Comparison of ENCODE assay signal across 10 cellular contexts in genomic region chr11:3231851-3232744, GRCh38. TPM values are rescaled to one million over a fixed set of nuclear protein-coding genes. Genes with fewer than 3 reads are reported as not detected.
DNase-seq lines count a peak whose midpoint lies in the region; ATAC-seq and TF ChIP-seq lines count a peak whose summit lies in the region.
"Had no signal": no experiment of that assay in that cellular context is flagged by ENCODE, and none has a peak within 500 bp of the region (broad histone marks: within the 10 kb centered on the region; RNA-seq: fewer than 3 reads in every experiment).

MRGPRE (minus strand) TSS chr11:3232417; CDS start chr11:3228799, 3,618 bp downstream.

- H3K4me2 ChIP-seq in GM23338 = no peak within 1 kb of the TSS
- H3K4me2 ChIP-seq in Karpas-422 (ENCODE audit: low read depth, low read length, poor library complexity, severe bottlenecking) = no peak within 1 kb of the TSS

- no peak within 1 kb of the TSS; the same call in 2 of the 3 replicates for H3K4me3 Mint-ChIP-seq in GM23338

- H3K36me3 ChIP-seq in GM23338 (ENCODE audit: insufficient read depth) (no peaks in the 10 kb centered on the region), Karpas-422 (ENCODE audit: insufficient read depth, low read length) (no peaks in the 10 kb centered on the region)
- H3K36me3 ChIP-seq: prostate gland had no signal

- H3K9me3 ChIP-seq in Karpas-422 (ENCODE audit: low read length) = no peaks in the 10 kb centered on the region
- H3K9me3 ChIP-seq: prostate gland had no signal

- no peak within 1 kb of the TSS for H3K27ac Mint-ChIP-seq in GM23338

- H3K4me1 ChIP-seq in GM23338 (ENCODE audit: insufficient read depth) (peaks cover 4% of the 10 kb centered on the region), Karpas-422 (ENCODE audit: low read length) (no peaks in the 10 kb centered on the region)
- H3K4me1 ChIP-seq: prostate gland had no signal

- no peaks in the 10 kb centered on the region for H3F3A ChIP-seq in GM23338 (replicated peaks; ENCODE audit: low read depth)

- no peak for TF ChIP-seq CTCF in GM23338 (conservative IDR thresholded peaks at IDR 0.05; ENCODE audit: low read depth in 2 of 2)

- H2AFZ ChIP-seq in GM23338 = peak within 1 kb of the TSS; percentile 94
- H2AFZ ChIP-seq in Karpas-422 (ENCODE audit: low read length) = no peak within 1 kb of the TSS

- H3K9me2 ChIP-seq in GM23338 (ENCODE audit: insufficient read depth) = 0 out of 2 replicates have a peak, but pooled peaks cover 3% of the 10 kb centered on the region
- no peaks in the 10 kb centered on the region for H3K9me2 ChIP-seq in Karpas-422 (replicated peaks; ENCODE audit: insufficient read depth, low read length)

- H3K4me1 Mint-ChIP-seq in GM23338 = peaks cover 2% of the 10 kb centered on the region; the same call in 2 of the 3 replicates

- H3K79me2 ChIP-seq in GM23338 (replicated peaks; ENCODE audit: insufficient read depth) (no peaks in the 10 kb centered on the region), Karpas-422 (ENCODE audit: low read length) (no peaks in the 10 kb centered on the region)

- DNase-seq in GM23338 (ENCODE audit: low spot score) (peak; percentile 34), NCI-H774 (lab: John Stamatoyannopoulos, UW) (peak; percentile 4), left cardiac atrium (no peak), stromal cell of bone marrow (ENCODE audit: low read depth) (peak; percentile 7), Karpas-422 (no peak), LoVo (ENCODE audit: low spot score) (no peak)
- no peak for DNase-seq in effector CD4-positive, alpha-beta T cell
- no peak for DNase-seq in activated effector memory CD4-positive, alpha-beta T cell treated with anti-CD3 and anti-CD28 coated beads, Interleukin-2, amount 50 U/mL, for 16 hours
- DNase-seq: activated CD4-positive, alpha-beta T cell treated with anti-CD3 and anti-CD28 coated beads, Interleukin-2, amount 50 U/mL, for 48 hours had no signal

- H3K36me3 Mint-ChIP-seq in GM23338 (ENCODE audit: low read depth) = no peaks in the 10 kb centered on the region

- intact Hi-C loops in left cardiac atrium (cut with DNase I) = no loop called here

- H4K20me1 ChIP-seq in GM23338 (replicated peaks; ENCODE audit: insufficient read depth) (no peaks in the 10 kb centered on the region), Karpas-422 (ENCODE audit: insufficient read depth, low read depth, low read length) (no peaks in the 10 kb centered on the region)

- ATAC-seq in GM23338 (peak; percentile 57), left cardiac atrium (peak; percentile 35 to 60)

- no peak within 1 kb of the TSS for H3K9ac ChIP-seq in Karpas-422 (ENCODE audit: low read length)

- H3K27ac ChIP-seq in GM23338 (ENCODE audit: low read depth) (no peak within 1 kb of the TSS), Karpas-422 (ENCODE audit: low read length) (no peak within 1 kb of the TSS)
- H3K27ac ChIP-seq: prostate gland had no signal

- H3K4me3 ChIP-seq in GM23338 (no peak within 1 kb of the TSS), Karpas-422 (ENCODE audit: low read length) (no peak within 1 kb of the TSS)

- H3K27me3 ChIP-seq in GM23338 (ENCODE audit: insufficient read depth) (no peaks in the 10 kb centered on the region), Karpas-422 (ENCODE audit: low read length) (no peaks in the 10 kb centered on the region)

- H3K9me3 Mint-ChIP-seq in GM23338 = no peaks in the 10 kb centered on the region; the same call in 2 of the 3 replicates

- H3K27me3 Mint-ChIP-seq in GM23338 (ENCODE audit: insufficient read depth, low read depth, poor library complexity) = peaks cover 6% of the 10 kb centered on the region

TF ChIP-seq in GM23338, 12 proteins besides CTCF, POLR2A, EP300 and RAD21:
- TF ChIP-seq POLR2AphosphoS5 (IDR thresholded peaks at IDR 0.05; ENCODE audit: low read depth) (no peak), CREB1 (CRISPR knock-in tag; IDR thresholded peaks at IDR 0.05; ENCODE audit: low read depth) (no peak), ETS1 (IDR thresholded peaks at IDR 0.05) (no peak), NANOG (IDR thresholded peaks at IDR 0.05; ENCODE audit: borderline replicate concordance) (no peak), STAT1 (IDR thresholded peaks at IDR 0.05; ENCODE audit: unreplicated experiment) (no peak), EZH2 (IDR thresholded peaks at IDR 0.05; ENCODE audit: low read depth, unreplicated experiment) (no peak), JUNB (IDR thresholded peaks at IDR 0.05; ENCODE audit: unreplicated experiment) (no peak)
TF ChIP-seq in GM23338: peak in this region for 0.

RNA-seq across cellular contexts. Expression of gene MRGPRE, which starts in this region (rescaled TPM):
- total RNA-seq in GM23338 (2014; rRNA removed; shearing (Covaris generic)) = not detected in 2 replicates
- polyA plus RNA-seq in GM23338 (2016; fragmentation: Nextera tagmentation; extraction: Ambion mirVana) = not detected in 2 replicates
- total RNA-seq in left cardiac atrium = under 1 TPM in 1 of 2 donors, not detected in 1; 0.15 TPM
- total RNA-seq in Karpas-422 (2014; rRNA removed; shearing (Covaris generic); ENCODE audit: low replicate concordance) = not detected in 2 replicates

Comparison
In these comparisons a context has a peak if more than half of its experiments do, and no peak if none do; other contexts are left out.
1. Peak in DNase-seq and ATAC-seq in GM23338; RNA of the gene not detected or under 1 TPM.
2. Peak in ATAC-seq in left cardiac atrium; RNA of the gene not detected or under 1 TPM.
3. DNase-seq: peak in NCI-H774 (single experiment) and stromal cell of bone marrow (single experiment); none in left cardiac atrium (single experiment), Karpas-422 (single experiment), effector CD4-positive, alpha-beta T cell (single experiment), LoVo (single experiment) and activated effector memory CD4-positive, alpha-beta T cell treated with anti-CD3 and anti-CD28 coated beads, Interleukin-2, amount 50 U/mL, for 16 hours (single experiment).